ENCODE assay signal across 14 cellular contexts in the genomic region with DNA sequence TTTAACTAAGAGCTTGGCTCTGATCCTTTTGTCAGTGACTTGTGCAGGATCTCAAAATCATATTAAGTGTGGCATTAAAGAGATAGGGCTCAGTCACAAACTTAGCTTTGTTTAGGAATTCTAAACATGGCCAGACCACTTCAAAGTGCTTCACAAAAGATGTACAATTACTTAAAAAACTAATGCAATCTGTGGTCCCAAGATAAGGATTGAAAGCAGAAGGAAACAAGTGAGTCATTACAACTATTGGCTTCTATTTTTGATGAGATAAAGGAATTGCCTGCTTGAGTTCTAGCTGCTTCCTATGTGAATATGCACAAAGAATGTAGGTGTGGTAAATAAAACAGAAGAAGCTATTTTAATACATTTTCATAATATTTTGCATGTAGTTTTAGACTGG. TPM values are rescaled to one million over a fixed set of nuclear protein-coding genes. Genes with fewer than 3 reads are reported as not detected.
A peak's percentile ranks its signal among the peaks of the same experiment; 100 is the strongest.
DNase-seq lines count a peak whose midpoint lies in the region; ATAC-seq and TF ChIP-seq lines count a peak whose summit lies in the region.
"Had no signal": no experiment of that assay in that cellular context is flagged by ENCODE, and none has a peak within 500 bp of the region (broad histone marks: within the 10 kb centered on the region; RNA-seq: fewer than 3 reads in every experiment).

No MANE protein-coding gene starts in this region.

- H4K20me1 ChIP-seq in SK-N-SH (ENCODE audit: insufficient read depth), result no peaks in the 10 kb centered on the region

- no peaks in the 10 kb centered on the region for H3K27me3 ChIP-seq in cardiac muscle cell
- H3K27me3 ChIP-seq in right atrium auricular region, result no peaks in the 10 kb centered on the region
- no peaks in the 10 kb centered on the region for H3K27me3 ChIP-seq in SK-N-SH (ENCODE audit: insufficient read depth)
- no peaks in the 10 kb centered on the region for H3K27me3 ChIP-seq in aorta (ENCODE audit: control insufficient read depth in 1 of 2, insufficient read depth in 2 of 2, low read length in 1 of 2)

- H2AFZ ChIP-seq in SK-N-SH (ENCODE audit: low read depth), result no peak overlapping the region

- H3K79me2 ChIP-seq in SK-N-SH (ENCODE audit: insufficient read depth), result peaks cover 2% of the 10 kb centered on the region; the same call in 1 of the 2 replicates

- H3K36me3 ChIP-seq in cardiac muscle cell, result no peaks in the 10 kb centered on the region
- no peaks in the 10 kb centered on the region for H3K36me3 ChIP-seq in right atrium auricular region
- peaks cover 0 to 2% of the 10 kb centered on the region in 2 experiments for H3K36me3 ChIP-seq in SK-N-SH (replicated peaks in 1 of 2; ENCODE audit: control insufficient read depth in 1 of 2, insufficient read depth in 2 of 2, low read length in 1 of 2)
- no peaks in the 10 kb centered on the region for H3K36me3 ChIP-seq in aorta (ENCODE audit: control insufficient read depth in 1 of 2, insufficient read depth in 2 of 2, low read length in 1 of 2)
- H3K36me3 ChIP-seq: lower lobe of right lung had no signal

- TF ChIP-seq CTCF in cardiac muscle cell (IDR thresholded peaks at IDR 0.05; ENCODE audit: low read depth, low read length) (no peak), right atrium auricular region (IDR thresholded peaks at IDR 0.05) (no peak), SK-N-SH (IDR thresholded peaks at IDR 0.05) (no peak), fibroblast of pulmonary artery (IDR thresholded peaks at IDR 0.05; ENCODE audit: low read length, missing control alignments) (no peak)

- peak in 1 of 2 experiments; percentile 78; a peak in 2 of 4 replicates for TF ChIP-seq EP300 in SK-N-SH (IDR thresholded peaks at IDR 0.05; ENCODE audit: borderline replicate concordance in 1 of 2, low read depth in 1 of 2, low read length in 1 of 2)

- H3K9ac ChIP-seq in SK-N-SH, result no peak overlapping the region

- H3K4me1 ChIP-seq in cardiac muscle cell (ENCODE audit: low read depth), result peaks cover 9% of the 10 kb centered on the region
- H3K4me1 ChIP-seq in right atrium auricular region, result peaks cover 0 to 10% of the 10 kb centered on the region in 2 donors
- peaks cover 0 to 3% of the 10 kb centered on the region in 2 experiments; a peak in 3 of 4 replicates for H3K4me1 ChIP-seq in SK-N-SH (ENCODE audit: control insufficient read depth in 1 of 2, insufficient read depth in 2 of 2, low read depth in 1 of 2, low read length in 1 of 2)
- no peaks in the 10 kb centered on the region for H3K4me1 ChIP-seq in aorta (ENCODE audit: control insufficient read depth in 1 of 2, insufficient read depth in 2 of 2, low read length in 2 of 2)

- peak; percentile 29 for ATAC-seq in aorta (ENCODE audit: low FRiP score)
- no peak for ATAC-seq in HG02973 (IDR thresholded peaks at IDR 0.05; ENCODE audit: unreplicated experiment)
- ATAC-seq in GM18520 (IDR thresholded peaks at IDR 0.05; ENCODE audit: unreplicated experiment), result no peak
- ATAC-seq: activated CD8-positive, alpha-beta T cell treated with anti-CD3 and anti-CD28 coated beads, Interleukin-2, amount 10 ng/mL, durations not matched to agents 7 days and 5 days had no signal

- POLR2A ChIA-PET in SK-N-SH (lab: Yijun Ruan, JAX), result no interaction called here

- CTCF ChIA-PET in SK-N-SH (lab: Yijun Ruan, JAX), result interaction anchor here (1.5 kb wide), 1 partner anchor 43 kb away, joined by 5 read pairs; no protein-coding TSS in a partner anchor

- no peak for TF ChIP-seq RAD21 in SK-N-SH (IDR thresholded peaks at IDR 0.05; ENCODE audit: low read length)

- 0 out of 2 replicates have a peak overlapping the region, but pooled peaks have one; percentile 1 for H3K4me2 ChIP-seq in SK-N-SH

- intact Hi-C loops in aorta (cut with DNase I), result no loop called here

- H3F3A ChIP-seq in SK-N-SH (replicated peaks; ENCODE audit: insufficient read depth), result peaks cover 20% of the 10 kb centered on the region

- DNase-seq in cardiac muscle cell (ENCODE audit: low read depth in 1 of 2, low spot score in 1 of 2), result peak; percentile 42 to 69
- no peak for DNase-seq in right atrium auricular region (ENCODE audit: low spot score)
- no peak for DNase-seq in SK-N-SH
- peak; percentile 73 for DNase-seq in fibroblast of pulmonary artery (ENCODE audit: low read depth)
- DNase-seq in aorta, result no peak
- DNase-seq in NCI-H748 (lab: John Stamatoyannopoulos, UW; ENCODE audit: unreplicated experiment), result no peak
- DNase-seq: ACHN; activated CD8-positive, alpha-beta T cell treated with anti-CD3 and anti-CD28 coated beads, Interleukin-2, amount 10 ng/mL, durations not matched to agents 7 days and 5 days; lower lobe of right lung; NCI-H2171 treated with DMSO at 0.1 percent for 48 hours; retina had no signal

- H3K4me3 ChIP-seq in cardiac muscle cell, result no peak overlapping the region
- no peak overlapping the region for H3K4me3 ChIP-seq in right atrium auricular region
- H3K4me3 ChIP-seq in SK-N-SH (ENCODE audit: low read depth in 2 of 2, low read length in 1 of 2), result no peak overlapping the region
- no peak overlapping the region for H3K4me3 ChIP-seq in fibroblast of pulmonary artery (replicated peaks; ENCODE audit: low read depth, low read length)
- H3K4me3 ChIP-seq in aorta (ENCODE audit: low read length in 2 of 2), result no peak overlapping the region
- H3K4me3 ChIP-seq: lower lobe of right lung, SK-N-MC had no signal

- H3K9me3 ChIP-seq in cardiac muscle cell (ENCODE audit: low read depth) (no peaks in the 10 kb centered on the region), right atrium auricular region (no peaks in the 10 kb centered on the region), SK-N-SH (no peaks in the 10 kb centered on the region), aorta (ENCODE audit: control insufficient read depth, low read length) (no peaks in the 10 kb centered on the region)
- H3K9me3 ChIP-seq: lower lobe of right lung had no signal

- H3K9me2 ChIP-seq in SK-N-SH, result no peaks in the 10 kb centered on the region

- H3K27ac ChIP-seq in cardiac muscle cell, result no peak overlapping the region
- no peak overlapping the region for H3K27ac ChIP-seq in right atrium auricular region
- peak overlapping the region in 1 of 2 experiments; percentile 28; a peak in 1 of 4 replicates for H3K27ac ChIP-seq in SK-N-SH (ENCODE audit: low read depth in 2 of 2, low read length in 1 of 2)
- no peak overlapping the region for H3K27ac ChIP-seq in aorta (ENCODE audit: low read depth in 1 of 2, low read length in 2 of 2)
- H3K27ac ChIP-seq: lower lobe of right lung, SK-N-MC had no signal

TF ChIP-seq in SK-N-SH, 30 proteins besides CTCF, POLR2A, EP300 and RAD21 (continues in another document):
- TF ChIP-seq ELF1 (IDR thresholded peaks at IDR 0.05), result no peak
- TF ChIP-seq, protein P1, sequence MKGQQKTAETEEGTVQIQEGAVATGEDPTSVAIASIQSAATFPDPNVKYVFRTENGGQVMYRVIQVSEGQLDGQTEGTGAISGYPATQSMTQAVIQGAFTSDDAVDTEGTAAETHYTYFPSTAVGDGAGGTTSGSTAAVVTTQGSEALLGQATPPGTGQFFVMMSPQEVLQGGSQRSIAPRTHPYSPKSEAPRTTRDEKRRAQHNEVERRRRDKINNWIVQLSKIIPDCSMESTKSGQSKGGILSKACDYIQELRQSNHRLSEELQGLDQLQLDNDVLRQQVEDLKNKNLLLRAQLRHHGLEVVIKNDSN (IDR thresholded peaks at IDR 0.05; ENCODE audit: borderline replicate concordance, low read depth), result no peak
- TF ChIP-seq EZH2phosphoT487 (IDR thresholded peaks at IDR 0.05; ENCODE audit: borderline replicate concordance, low read depth), result no peak; the same call in 1 of the 2 replicates
- peak; percentile 71; the same call in 1 of the 2 replicates for TF ChIP-seq POLR2AphosphoS5 (IDR thresholded peaks at IDR 0.05; ENCODE audit: low read depth, low read length)
- no peak for TF ChIP-seq RCOR1 (IDR thresholded peaks at IDR 0.05; ENCODE audit: low read length)
- no peak for TF ChIP-seq CHD2 (IDR thresholded peaks at IDR 0.05; ENCODE audit: low read length, partially characterized antibody)
- TF ChIP-seq, protein P2, sequence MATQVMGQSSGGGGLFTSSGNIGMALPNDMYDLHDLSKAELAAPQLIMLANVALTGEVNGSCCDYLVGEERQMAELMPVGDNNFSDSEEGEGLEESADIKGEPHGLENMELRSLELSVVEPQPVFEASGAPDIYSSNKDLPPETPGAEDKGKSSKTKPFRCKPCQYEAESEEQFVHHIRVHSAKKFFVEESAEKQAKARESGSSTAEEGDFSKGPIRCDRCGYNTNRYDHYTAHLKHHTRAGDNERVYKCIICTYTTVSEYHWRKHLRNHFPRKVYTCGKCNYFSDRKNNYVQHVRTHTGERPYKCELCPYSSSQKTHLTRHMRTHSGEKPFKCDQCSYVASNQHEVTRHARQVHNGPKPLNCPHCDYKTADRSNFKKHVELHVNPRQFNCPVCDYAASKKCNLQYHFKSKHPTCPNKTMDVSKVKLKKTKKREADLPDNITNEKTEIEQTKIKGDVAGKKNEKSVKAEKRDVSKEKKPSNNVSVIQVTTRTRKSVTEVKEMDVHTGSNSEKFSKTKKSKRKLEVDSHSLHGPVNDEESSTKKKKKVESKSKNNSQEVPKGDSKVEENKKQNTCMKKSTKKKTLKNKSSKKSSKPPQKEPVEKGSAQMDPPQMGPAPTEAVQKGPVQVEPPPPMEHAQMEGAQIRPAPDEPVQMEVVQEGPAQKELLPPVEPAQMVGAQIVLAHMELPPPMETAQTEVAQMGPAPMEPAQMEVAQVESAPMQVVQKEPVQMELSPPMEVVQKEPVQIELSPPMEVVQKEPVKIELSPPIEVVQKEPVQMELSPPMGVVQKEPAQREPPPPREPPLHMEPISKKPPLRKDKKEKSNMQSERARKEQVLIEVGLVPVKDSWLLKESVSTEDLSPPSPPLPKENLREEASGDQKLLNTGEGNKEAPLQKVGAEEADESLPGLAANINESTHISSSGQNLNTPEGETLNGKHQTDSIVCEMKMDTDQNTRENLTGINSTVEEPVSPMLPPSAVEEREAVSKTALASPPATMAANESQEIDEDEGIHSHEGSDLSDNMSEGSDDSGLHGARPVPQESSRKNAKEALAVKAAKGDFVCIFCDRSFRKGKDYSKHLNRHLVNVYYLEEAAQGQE (IDR thresholded peaks at IDR 0.05; ENCODE audit: low read depth, low read length), result no peak
- TF ChIP-seq SMC3 (IDR thresholded peaks at IDR 0.05; ENCODE audit: low read depth, low read length), result no peak
- TF ChIP-seq TAF1 (IDR thresholded peaks at IDR 0.05; ENCODE audit: borderline replicate concordance, low read depth, low read length), result no peak
- TF ChIP-seq SIN3A (IDR thresholded peaks at IDR 0.05; ENCODE audit: borderline replicate concordance, low read depth, low read length), result no peak
- no peak for TF ChIP-seq FOXJ3 (CRISPR knock-in tag; IDR thresholded peaks at IDR 0.05)
- peak; percentile 80 for TF ChIP-seq MEF2A (IDR thresholded peaks at IDR 0.05; ENCODE audit: borderline replicate concordance, low read depth)

RNA-seq across cellular contexts. Expression of gene SLC12A2, which starts 44.9 kb away (rescaled TPM):
- total RNA-seq in cardiac muscle cell (10.6 and 14.6 TPM in 2 replicates), right atrium auricular region (10 to 100 TPM in 1 of 2 donors, 1 to 10 TPM in 1; 9.1 to 17.1 TPM), aorta (10 to 100 TPM; 14.3 to 16.7 TPM)
- polyA plus RNA-seq in cardiac muscle cell (7.1 and 7.3 TPM in 2 replicates), SK-N-SH (2012; rRNA removed) (5.6 and 6.4 TPM in 2 replicates), aorta (1 to 10 TPM; 1.3 to 2.0 TPM)
- polyA plus RNA-seq in SK-N-SH (2012; cell fraction: cytosol; rRNA removed), result 6.4 and 6.6 TPM in 2 replicates
- polyA plus RNA-seq in SK-N-SH (2012; cell fraction: nucleus; rRNA removed), result 3.4 and 5.4 TPM in 2 replicates

Comparison
In these comparisons a context has a peak if more than half of its experiments do, and no peak if none do; other contexts are left out.
1. DNase-seq: peak in cardiac muscle cell (2 of 2) and fibroblast of pulmonary artery (single experiment); none in right atrium auricular region (single experiment), SK-N-SH (single experiment), aorta (0 of 2) and NCI-H748 (single experiment).